ENCODE assay signal across 24 cellular contexts in genomic region chr10:86137561-86137960, GRCh38.
"Had no signal": no experiment of that assay in that cellular context is flagged by ENCODE, and none has a peak within 500 bp of the region (broad histone marks: within the 10 kb centered on the region; RNA-seq: fewer than 3 reads in every experiment).

No MANE protein-coding gene starts in this region.

- H3K9me3 ChIP-seq: colonic mucosa, esophagus muscularis mucosa, esophagus squamous epithelium, gastrocnemius medialis, gastroesophageal sphincter, heart left ventricle, heart right ventricle had no signal

- H3K27me3 Mint-ChIP-seq: dendritic cell treated with granulocyte-macrophage colony-stimulating factor and Interleukin-4, amounts not matched to agents 40 ng/mL and 50 ng/mL, for 4 days had no signal

- ATAC-seq: effector memory CD8-positive, alpha-beta T cell; esophagus mucosa; foreskin keratinocyte; gastrocnemius medialis; gastroesophageal sphincter; heart left ventricle; heart right ventricle had no signal

- H3K9me3 Mint-ChIP-seq: dendritic cell treated with granulocyte-macrophage colony-stimulating factor and Interleukin-4, amounts not matched to agents 40 ng/mL and 50 ng/mL, for 4 days; effector memory CD8-positive, alpha-beta T cell; endodermal cell had no signal

- H3K4me3 Mint-ChIP-seq: dendritic cell treated with granulocyte-macrophage colony-stimulating factor and Interleukin-4, amounts not matched to agents 40 ng/mL and 50 ng/mL, for 4 days; effector memory CD8-positive, alpha-beta T cell; endodermal cell had no signal

- H3K4me1 ChIP-seq: colonic mucosa, esophagus muscularis mucosa, esophagus squamous epithelium, foreskin keratinocyte, gastrocnemius medialis, gastroesophageal sphincter, heart left ventricle, heart right ventricle had no signal

- H3K4me3 ChIP-seq: colonic mucosa, coronary artery, dorsolateral prefrontal cortex, esophagus muscularis mucosa, esophagus squamous epithelium, gastrocnemius medialis, gastroesophageal sphincter, heart left ventricle, heart right ventricle had no signal

- H3K27ac ChIP-seq: colonic mucosa, coronary artery, dorsolateral prefrontal cortex, epithelial cell of prostate, esophagus muscularis mucosa, esophagus squamous epithelium, foreskin keratinocyte, gastrocnemius medialis, gastroesophageal sphincter, heart left ventricle, heart right ventricle had no signal

- H3K27ac Mint-ChIP-seq: dendritic cell treated with granulocyte-macrophage colony-stimulating factor and Interleukin-4, amounts not matched to agents 40 ng/mL and 50 ng/mL, for 4 days; effector memory CD8-positive, alpha-beta T cell; endodermal cell had no signal

- H3K27me3 ChIP-seq: colonic mucosa, dorsolateral prefrontal cortex, esophagus muscularis mucosa, esophagus squamous epithelium, foreskin keratinocyte, gastroesophageal sphincter, heart left ventricle had no signal

- DNase-seq: colonic mucosa; cortex of kidney; dermis blood vessel endothelial cell; dorsolateral prefrontal cortex; effector CD4-positive, alpha-beta T cell; effector CD8-positive, alpha-beta T cell; effector memory CD4-positive, alpha-beta T cell; effector memory CD8-positive, alpha-beta T cell; endodermal cell; erythroblast; esophagus squamous epithelium; foreskin fibroblast; foreskin keratinocyte; foreskin melanocyte; gastrocnemius medialis; glutamatergic neuron; heart left ventricle; heart right ventricle had no signal

- H3K36me3 ChIP-seq: colonic mucosa, esophagus muscularis mucosa, esophagus squamous epithelium, gastrocnemius medialis, heart left ventricle, heart right ventricle had no signal
